In genomic region chr1:212414328-212415106, GRCh38 we compare ENCODE assay signal across 1 cellular context.
TF ChIP-seq lines count a peak whose summit lies in the region.

Gene PACC1, minus strand, starts transcription at chr1:212414886. Its CDS starts 129 bp downstream, at chr1:212414757.

TF ChIP-seq in HepG2, 621 proteins besides CTCF, POLR2A, EP300 and RAD21 (continued from another document and continues in another):
- TF ChIP-seq, protein P1, sequence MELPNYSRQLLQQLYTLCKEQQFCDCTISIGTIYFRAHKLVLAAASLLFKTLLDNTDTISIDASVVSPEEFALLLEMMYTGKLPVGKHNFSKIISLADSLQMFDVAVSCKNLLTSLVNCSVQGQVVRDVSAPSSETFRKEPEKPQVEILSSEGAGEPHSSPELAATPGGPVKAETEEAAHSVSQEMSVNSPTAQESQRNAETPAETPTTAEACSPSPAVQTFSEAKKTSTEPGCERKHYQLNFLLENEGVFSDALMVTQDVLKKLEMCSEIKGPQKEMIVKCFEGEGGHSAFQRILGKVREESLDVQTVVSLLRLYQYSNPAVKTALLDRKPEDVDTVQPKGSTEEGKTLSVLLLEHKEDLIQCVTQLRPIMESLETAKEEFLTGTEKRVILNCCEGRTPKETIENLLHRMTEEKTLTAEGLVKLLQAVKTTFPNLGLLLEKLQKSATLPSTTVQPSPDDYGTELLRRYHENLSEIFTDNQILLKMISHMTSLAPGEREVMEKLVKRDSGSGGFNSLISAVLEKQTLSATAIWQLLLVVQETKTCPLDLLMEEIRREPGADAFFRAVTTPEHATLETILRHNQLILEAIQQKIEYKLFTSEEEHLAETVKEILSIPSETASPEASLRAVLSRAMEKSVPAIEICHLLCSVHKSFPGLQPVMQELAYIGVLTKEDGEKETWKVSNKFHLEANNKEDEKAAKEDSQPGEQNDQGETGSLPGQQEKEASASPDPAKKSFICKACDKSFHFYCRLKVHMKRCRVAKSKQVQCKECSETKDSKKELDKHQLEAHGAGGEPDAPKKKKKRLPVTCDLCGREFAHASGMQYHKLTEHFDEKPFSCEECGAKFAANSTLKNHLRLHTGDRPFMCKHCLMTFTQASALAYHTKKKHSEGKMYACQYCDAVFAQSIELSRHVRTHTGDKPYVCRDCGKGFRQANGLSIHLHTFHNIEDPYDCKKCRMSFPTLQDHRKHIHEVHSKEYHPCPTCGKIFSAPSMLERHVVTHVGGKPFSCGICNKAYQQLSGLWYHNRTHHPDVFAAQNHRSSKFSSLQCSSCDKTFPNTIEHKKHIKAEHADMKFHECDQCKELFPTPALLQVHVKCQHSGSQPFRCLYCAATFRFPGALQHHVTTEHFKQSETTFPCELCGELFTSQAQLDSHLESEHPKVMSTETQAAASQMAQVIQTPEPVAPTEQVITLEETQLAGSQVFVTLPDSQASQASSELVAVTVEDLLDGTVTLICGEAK (IDR thresholded peaks at IDR 0.05): no peak
- TF ChIP-seq, protein P1 (CRISPR knock-in tag; IDR thresholded peaks at IDR 0.05): peak; percentile 60; the same call in 1 of the 2 replicates
- TF ChIP-seq ZFP91 (CRISPR knock-in tag; IDR thresholded peaks at IDR 0.05; ENCODE audit: borderline replicate concordance): peak; percentile 58
- TF ChIP-seq ZNF781 (CRISPR knock-in tag; IDR thresholded peaks at IDR 0.05; ENCODE audit: borderline replicate concordance, not compliant biosample characterization): peak; percentile 18
- 0 out of 2 replicates have a peak, but pooled peaks have one; percentile 8 for TF ChIP-seq ZNF572 (CRISPR knock-in tag; IDR thresholded peaks at IDR 0.05)
- TF ChIP-seq, protein P2, sequence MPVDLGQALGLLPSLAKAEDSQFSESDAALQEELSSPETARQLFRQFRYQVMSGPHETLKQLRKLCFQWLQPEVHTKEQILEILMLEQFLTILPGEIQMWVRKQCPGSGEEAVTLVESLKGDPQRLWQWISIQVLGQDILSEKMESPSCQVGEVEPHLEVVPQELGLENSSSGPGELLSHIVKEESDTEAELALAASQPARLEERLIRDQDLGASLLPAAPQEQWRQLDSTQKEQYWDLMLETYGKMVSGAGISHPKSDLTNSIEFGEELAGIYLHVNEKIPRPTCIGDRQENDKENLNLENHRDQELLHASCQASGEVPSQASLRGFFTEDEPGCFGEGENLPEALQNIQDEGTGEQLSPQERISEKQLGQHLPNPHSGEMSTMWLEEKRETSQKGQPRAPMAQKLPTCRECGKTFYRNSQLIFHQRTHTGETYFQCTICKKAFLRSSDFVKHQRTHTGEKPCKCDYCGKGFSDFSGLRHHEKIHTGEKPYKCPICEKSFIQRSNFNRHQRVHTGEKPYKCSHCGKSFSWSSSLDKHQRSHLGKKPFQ (CRISPR knock-in tag; IDR thresholded peaks at IDR 0.05; ENCODE audit: insufficient replicate concordance): peak; percentile 71
- 0 out of 2 replicates have a peak, but pooled peaks have one; percentile 31 for TF ChIP-seq ZNF205 (CRISPR knock-in tag; IDR thresholded peaks at IDR 0.05)
- peak; percentile 36; the same call in 1 of the 2 replicates for TF ChIP-seq SOX5 (CRISPR knock-in tag; IDR thresholded peaks at IDR 0.05; ENCODE audit: borderline replicate concordance)
- TF ChIP-seq ARNTL (CRISPR knock-in tag; IDR thresholded peaks at IDR 0.05): peak; percentile 64; the same call in 1 of the 2 replicates
- TF ChIP-seq SP2 (CRISPR knock-in tag; IDR thresholded peaks at IDR 0.05): no peak
- TF ChIP-seq REPIN1 (CRISPR knock-in tag; IDR thresholded peaks at IDR 0.05; ENCODE audit: borderline replicate concordance, low read depth): peak; percentile 63; the same call in 1 of the 2 replicates
- TF ChIP-seq, protein P3, sequence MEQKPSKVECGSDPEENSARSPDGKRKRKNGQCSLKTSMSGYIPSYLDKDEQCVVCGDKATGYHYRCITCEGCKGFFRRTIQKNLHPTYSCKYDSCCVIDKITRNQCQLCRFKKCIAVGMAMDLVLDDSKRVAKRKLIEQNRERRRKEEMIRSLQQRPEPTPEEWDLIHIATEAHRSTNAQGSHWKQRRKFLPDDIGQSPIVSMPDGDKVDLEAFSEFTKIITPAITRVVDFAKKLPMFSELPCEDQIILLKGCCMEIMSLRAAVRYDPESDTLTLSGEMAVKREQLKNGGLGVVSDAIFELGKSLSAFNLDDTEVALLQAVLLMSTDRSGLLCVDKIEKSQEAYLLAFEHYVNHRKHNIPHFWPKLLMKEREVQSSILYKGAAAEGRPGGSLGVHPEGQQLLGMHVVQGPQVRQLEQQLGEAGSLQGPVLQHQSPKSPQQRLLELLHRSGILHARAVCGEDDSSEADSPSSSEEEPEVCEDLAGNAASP (CRISPR knock-in tag; IDR thresholded peaks at IDR 0.05; ENCODE audit: borderline replicate concordance): no peak; the same call in 1 of the 2 replicates
- no peak for TF ChIP-seq MTERF4 (CRISPR knock-in tag; IDR thresholded peaks at IDR 0.05)
- TF ChIP-seq IRF9 (CRISPR knock-in tag; IDR thresholded peaks at IDR 0.05; ENCODE audit: borderline replicate concordance): peak; percentile 75; the same call in 1 of the 2 replicates
- TF ChIP-seq ZNF441 (CRISPR knock-in tag; IDR thresholded peaks at IDR 0.05; ENCODE audit: borderline replicate concordance): peak; percentile 83; the same call in 1 of the 2 replicates
- no peak for TF ChIP-seq HNRNPL (IDR thresholded peaks at IDR 0.05; ENCODE audit: low read depth, low read length)
- TF ChIP-seq, protein P4, sequence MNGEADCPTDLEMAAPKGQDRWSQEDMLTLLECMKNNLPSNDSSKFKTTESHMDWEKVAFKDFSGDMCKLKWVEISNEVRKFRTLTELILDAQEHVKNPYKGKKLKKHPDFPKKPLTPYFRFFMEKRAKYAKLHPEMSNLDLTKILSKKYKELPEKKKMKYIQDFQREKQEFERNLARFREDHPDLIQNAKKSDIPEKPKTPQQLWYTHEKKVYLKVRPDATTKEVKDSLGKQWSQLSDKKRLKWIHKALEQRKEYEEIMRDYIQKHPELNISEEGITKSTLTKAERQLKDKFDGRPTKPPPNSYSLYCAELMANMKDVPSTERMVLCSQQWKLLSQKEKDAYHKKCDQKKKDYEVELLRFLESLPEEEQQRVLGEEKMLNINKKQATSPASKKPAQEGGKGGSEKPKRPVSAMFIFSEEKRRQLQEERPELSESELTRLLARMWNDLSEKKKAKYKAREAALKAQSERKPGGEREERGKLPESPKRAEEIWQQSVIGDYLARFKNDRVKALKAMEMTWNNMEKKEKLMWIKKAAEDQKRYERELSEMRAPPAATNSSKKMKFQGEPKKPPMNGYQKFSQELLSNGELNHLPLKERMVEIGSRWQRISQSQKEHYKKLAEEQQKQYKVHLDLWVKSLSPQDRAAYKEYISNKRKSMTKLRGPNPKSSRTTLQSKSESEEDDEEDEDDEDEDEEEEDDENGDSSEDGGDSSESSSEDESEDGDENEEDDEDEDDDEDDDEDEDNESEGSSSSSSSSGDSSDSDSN (CRISPR knock-in tag; IDR thresholded peaks at IDR 0.05): peak; percentile 92
- TF ChIP-seq ARNT2 (CRISPR knock-in tag; IDR thresholded peaks at IDR 0.05; ENCODE audit: low read depth): peak; percentile 56
- TF ChIP-seq NR2C2 (CRISPR knock-in tag; IDR thresholded peaks at IDR 0.05; ENCODE audit: borderline replicate concordance): peak; percentile 75
- no peak for TF ChIP-seq LCORL (IDR thresholded peaks at IDR 0.05)
- peak; percentile 61 for TF ChIP-seq LCORL (CRISPR knock-in tag; IDR thresholded peaks at IDR 0.05)
- TF ChIP-seq ZNF225 (CRISPR knock-in tag; IDR thresholded peaks at IDR 0.05): peak; percentile 24; the same call in 1 of the 2 replicates
- peak; percentile 27; the same call in 1 of the 2 replicates for TF ChIP-seq FOSL2 (CRISPR knock-in tag; IDR thresholded peaks at IDR 0.05)
- TF ChIP-seq SRSF1 (optimal IDR thresholded peaks at IDR 0.05; ENCODE audit: low read depth, low read length): peak; percentile 19
- TF ChIP-seq ZNF570 (CRISPR knock-in tag; IDR thresholded peaks at IDR 0.05; ENCODE audit: borderline replicate concordance): no peak
- no peak for TF ChIP-seq ADNP (CRISPR knock-in tag; IDR thresholded peaks at IDR 0.05)
- TF ChIP-seq, protein P5, sequence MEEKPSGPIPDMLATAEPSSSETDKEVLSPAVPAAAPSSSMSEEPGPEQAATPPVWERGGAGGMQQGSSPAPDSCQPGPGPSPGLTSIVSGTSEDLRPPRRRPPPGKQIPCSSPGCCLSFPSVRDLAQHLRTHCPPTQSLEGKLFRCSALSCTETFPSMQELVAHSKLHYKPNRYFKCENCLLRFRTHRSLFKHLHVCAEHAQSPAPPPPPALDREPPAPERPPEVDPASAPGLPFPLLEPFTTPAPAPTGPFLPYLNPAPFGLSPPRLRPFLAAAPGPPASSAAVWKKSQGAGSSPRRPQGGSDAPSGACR (CRISPR knock-in tag; IDR thresholded peaks at IDR 0.05): 0 out of 2 replicates have a peak, but pooled peaks have one; percentile 43
- TF ChIP-seq SPEN (CRISPR knock-in tag; IDR thresholded peaks at IDR 0.05; ENCODE audit: low read depth): peak; percentile 49
- TF ChIP-seq CBFB (CRISPR knock-in tag; IDR thresholded peaks at IDR 0.05): peak; percentile 37; the same call in 1 of the 2 replicates
- TF ChIP-seq, protein P6, sequence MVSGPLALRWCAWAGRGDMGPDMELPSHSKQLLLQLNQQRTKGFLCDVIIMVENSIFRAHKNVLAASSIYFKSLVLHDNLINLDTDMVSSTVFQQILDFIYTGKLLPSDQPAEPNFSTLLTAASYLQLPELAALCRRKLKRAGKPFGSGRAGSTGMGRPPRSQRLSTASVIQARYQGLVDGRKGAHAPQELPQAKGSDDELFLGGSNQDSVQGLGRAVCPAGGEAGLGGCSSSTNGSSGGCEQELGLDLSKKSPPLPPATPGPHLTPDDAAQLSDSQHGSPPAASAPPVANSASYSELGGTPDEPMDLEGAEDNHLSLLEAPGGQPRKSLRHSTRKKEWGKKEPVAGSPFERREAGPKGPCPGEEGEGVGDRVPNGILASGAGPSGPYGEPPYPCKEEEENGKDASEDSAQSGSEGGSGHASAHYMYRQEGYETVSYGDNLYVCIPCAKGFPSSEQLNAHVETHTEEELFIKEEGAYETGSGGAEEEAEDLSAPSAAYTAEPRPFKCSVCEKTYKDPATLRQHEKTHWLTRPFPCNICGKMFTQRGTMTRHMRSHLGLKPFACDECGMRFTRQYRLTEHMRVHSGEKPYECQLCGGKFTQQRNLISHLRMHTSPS (CRISPR knock-in tag; IDR thresholded peaks at IDR 0.05; ENCODE audit: low read depth): peak; percentile 57; the same call in 1 of the 2 replicates
- TF ChIP-seq ZNF788 (CRISPR knock-in tag; IDR thresholded peaks at IDR 0.05; ENCODE audit: borderline replicate concordance): peak; percentile 82; the same call in 1 of the 2 replicates
